In the genomic region with DNA sequence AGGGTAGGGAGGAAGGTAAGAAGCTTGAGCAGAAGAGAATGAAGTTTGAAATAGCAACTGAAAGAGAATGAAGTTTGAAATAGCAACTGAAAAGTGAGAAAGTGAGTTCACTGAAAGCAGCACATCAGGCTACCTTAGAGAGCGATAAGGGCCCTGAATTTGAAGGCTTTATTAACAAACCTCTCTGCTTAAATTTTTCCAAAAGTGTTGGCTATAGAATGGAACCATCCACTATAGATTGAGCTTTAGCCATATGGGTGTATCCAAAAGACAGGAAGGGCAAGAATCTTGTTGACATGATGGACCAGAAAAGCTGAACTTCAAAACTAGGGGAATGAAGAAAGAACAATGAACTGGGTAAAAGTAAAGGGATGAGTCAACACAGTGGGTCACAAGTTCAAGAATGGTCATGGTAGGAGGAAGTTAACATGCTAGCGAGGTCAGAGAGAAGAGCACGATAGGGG, we compare ENCODE assay signal across 20 cellular contexts.
DNase-seq lines count a peak whose midpoint lies in the region; ATAC-seq and TF ChIP-seq lines count a peak whose summit lies in the region.
"Had no signal": no experiment of that assay in that cellular context is flagged by ENCODE, and none has a peak within 500 bp of the region (broad histone marks: within the 10 kb centered on the region; RNA-seq: fewer than 3 reads in every experiment).

No MANE protein-coding gene starts in this region.

- no peaks in the 10 kb centered on the region for H3K79me2 ChIP-seq in KMS-11 (ENCODE audit: insufficient read depth, low read depth)
- H3K79me2 ChIP-seq: parathyroid adenoma had no signal

- TF ChIP-seq CTCF in KMS-11 (conservative IDR thresholded peaks at IDR 0.05; ENCODE audit: low read depth, low read length) (no peak), osteocyte (IDR thresholded peaks at IDR 0.05) (no peak)

- no peaks in the 10 kb centered on the region for H4K20me1 ChIP-seq in KMS-11 (ENCODE audit: insufficient read depth)

- H3K36me3 ChIP-seq in KMS-11 (ENCODE audit: insufficient read depth): no peaks in the 10 kb centered on the region
- H3K36me3 ChIP-seq: lower lobe of right lung had no signal

- no peak overlapping the region for H3K4me3 ChIP-seq in KMS-11 (IDR thresholded peaks at IDR 0.05; ENCODE audit: insufficient read depth, low read depth, low read length)
- H3K4me3 ChIP-seq: lower lobe of right lung had no signal

- H2AFZ ChIP-seq in KMS-11 (ENCODE audit: low read depth): no peak overlapping the region
- H2AFZ ChIP-seq: parathyroid adenoma had no signal

- no peaks in the 10 kb centered on the region for H3K36me3 Mint-ChIP-seq in natural killer cell treated with Interleukin-12 subunit alpha and Interleukin-12 subunit beta and Interleukin-15 and Interleukin-18, amount 100 ng/mL, for 72 hours
- peaks cover 4% of the 10 kb centered on the region for H3K36me3 Mint-ChIP-seq in osteocyte (ENCODE audit: unreplicated experiment)
- H3K36me3 Mint-ChIP-seq in activated naive CD4-positive, alpha-beta T cell treated with anti-CD3 and anti-CD28 coated beads, Interleukin-2, amount 50 U/mL, for 72 hours: no peaks in the 10 kb centered on the region
- H3K36me3 Mint-ChIP-seq: CD8-positive, alpha-beta T cell had no signal

- no peaks in the 10 kb centered on the region for H3K27me3 ChIP-seq in KMS-11 (ENCODE audit: insufficient read depth, low read depth)

- no peaks in the 10 kb centered on the region for H3K27me3 Mint-ChIP-seq in natural killer cell treated with Interleukin-12 subunit alpha and Interleukin-12 subunit beta and Interleukin-15 and Interleukin-18, amount 100 ng/mL, for 72 hours
- H3K27me3 Mint-ChIP-seq in osteocyte (ENCODE audit: unreplicated experiment): no peaks in the 10 kb centered on the region

- no peak overlapping the region for H3K9ac ChIP-seq in KMS-11
- H3K9ac ChIP-seq: parathyroid adenoma had no signal

- H3K4me1 Mint-ChIP-seq in natural killer cell treated with Interleukin-12 subunit alpha and Interleukin-12 subunit beta and Interleukin-15 and Interleukin-18, amount 100 ng/mL, for 72 hours (ENCODE audit: low read depth in 2 of 2): no peaks in the 10 kb centered on the region
- peaks cover 7% of the 10 kb centered on the region for H3K4me1 Mint-ChIP-seq in osteocyte (ENCODE audit: unreplicated experiment)

- DNase-seq in natural killer cell treated with Interleukin-12 subunit alpha and Interleukin-12 subunit beta and Interleukin-15 and Interleukin-18, amount 100 ng/mL, for 72 hours (ENCODE audit: low spot score): no peak
- no peak for DNase-seq in osteocyte (ENCODE audit: extremely low spot score, unreplicated experiment)
- no peak for DNase-seq in activated naive CD4-positive, alpha-beta T cell treated with anti-CD3 and anti-CD28 coated beads, Interleukin-2, amount 50 U/mL, for 16 hours
- DNase-seq in activated naive CD4-positive, alpha-beta T cell treated with anti-CD3 and anti-CD28 coated beads, Interleukin-2, amount 50 U/mL, for 72 hours (ENCODE audit: low spot score in 2 of 2): no peak
- DNase-seq: activated CD8-positive, alpha-beta memory T cell treated with anti-CD3 and anti-CD28 coated beads for 24 hours; activated naive CD4-positive, alpha-beta T cell treated with anti-CD3 and anti-CD28 coated beads for 36 hours; CD8-positive, alpha-beta T cell; cerebellar nuclear complex; erythroblast; H7; KBM-7; lower lobe of right lung; NCI-H2107; stimulated activated naive CD4-positive, alpha-beta T cell had no signal

- no peak overlapping the region for H3K4me3 Mint-ChIP-seq in natural killer cell treated with Interleukin-12 subunit alpha and Interleukin-12 subunit beta and Interleukin-15 and Interleukin-18, amount 100 ng/mL, for 72 hours
- H3K4me3 Mint-ChIP-seq in osteocyte (ENCODE audit: unreplicated experiment): no peak overlapping the region
- H3K4me3 Mint-ChIP-seq: activated naive CD4-positive, alpha-beta T cell treated with anti-CD3 and anti-CD28 coated beads for 36 hours; CD8-positive, alpha-beta T cell; T-helper 1 cell treated with Interleukin-12 subunit alpha and Interleukin-12 subunit beta and Interleukin-4 antibody, amounts not matched to agents 30 μg/mL and 1 μg/mL, for 36 hours had no signal

- no peak overlapping the region for H3K27ac Mint-ChIP-seq in natural killer cell treated with Interleukin-12 subunit alpha and Interleukin-12 subunit beta and Interleukin-15 and Interleukin-18, amount 100 ng/mL, for 72 hours
- no peak overlapping the region for H3K27ac Mint-ChIP-seq in osteocyte (ENCODE audit: unreplicated experiment)
- no peak overlapping the region for H3K27ac Mint-ChIP-seq in activated naive CD4-positive, alpha-beta T cell treated with anti-CD3 and anti-CD28 coated beads, Interleukin-2, amount 50 U/mL, for 72 hours
- H3K27ac Mint-ChIP-seq: activated naive CD4-positive, alpha-beta T cell treated with anti-CD3 and anti-CD28 coated beads for 36 hours; CD8-positive, alpha-beta T cell; T-helper 1 cell treated with Interleukin-12 subunit alpha and Interleukin-12 subunit beta and Interleukin-4 antibody, amounts not matched to agents 30 μg/mL and 1 μg/mL, for 36 hours had no signal

- ATAC-seq in GM18520 (IDR thresholded peaks at IDR 0.05; ENCODE audit: unreplicated experiment) (peak; percentile 85), GM21447 (IDR thresholded peaks at IDR 0.05; ENCODE audit: unreplicated experiment) (peak; percentile 61), HG02981 (IDR thresholded peaks at IDR 0.05; ENCODE audit: unreplicated experiment) (peak; percentile 70)
- no peak for ATAC-seq in natural killer cell treated with Interleukin-12 subunit alpha and Interleukin-12 subunit beta and Interleukin-15 and Interleukin-18, amount 100 ng/mL, for 72 hours
- ATAC-seq in activated naive CD4-positive, alpha-beta T cell treated with anti-CD3 and anti-CD28 coated beads, Interleukin-2, amount 50 U/mL, for 72 hours: no peak
- ATAC-seq: CD8-positive, alpha-beta T cell; lower lobe of right lung had no signal

- peaks cover 44% of the 10 kb centered on the region for H3K4me1 ChIP-seq in KMS-11 (ENCODE audit: low read depth, poor library complexity, severe bottlenecking)
- H3K4me1 ChIP-seq: lower lobe of right lung, parathyroid adenoma had no signal

- H3K27ac ChIP-seq in KMS-11: peak overlapping the region; percentile 30; the same call in 1 of the 2 replicates
- H3K27ac ChIP-seq: lower lobe of right lung, parathyroid adenoma had no signal

- H3K4me2 ChIP-seq in KMS-11: peak overlapping the region; percentile 61; the same call in 1 of the 2 replicates

- H3K9me3 Mint-ChIP-seq in natural killer cell treated with Interleukin-12 subunit alpha and Interleukin-12 subunit beta and Interleukin-15 and Interleukin-18, amount 100 ng/mL, for 72 hours: no peaks in the 10 kb centered on the region
- H3K9me3 Mint-ChIP-seq in osteocyte (ENCODE audit: unreplicated experiment): no peaks in the 10 kb centered on the region
- no peaks in the 10 kb centered on the region for H3K9me3 Mint-ChIP-seq in activated naive CD4-positive, alpha-beta T cell treated with anti-CD3 and anti-CD28 coated beads, Interleukin-2, amount 50 U/mL, for 72 hours
- H3K9me3 Mint-ChIP-seq: T-helper 1 cell treated with Interleukin-12 subunit alpha and Interleukin-12 subunit beta and Interleukin-4 antibody, amounts not matched to agents 30 μg/mL and 1 μg/mL, for 36 hours had no signal

Comparison
In these comparisons a context has a peak if more than half of its experiments do, and no peak if none do; other contexts are left out.
1. ATAC-seq: peak in GM18520 (single experiment), GM21447 (single experiment) and HG02981 (single experiment); none in natural killer cell treated with Interleukin-12 subunit alpha and Interleukin-12 subunit beta and Interleukin-15 and Interleukin-18, amount 100 ng/mL, for 72 hours (0 of 2) and activated naive CD4-positive, alpha-beta T cell treated with anti-CD3 and anti-CD28 coated beads, Interleukin-2, amount 50 U/mL, for 72 hours (0 of 2).